8 cellular contexts compared by ENCODE assay signal in genomic region chr19:51473009-51473707, GRCh38. TPM values are rescaled to one million over a fixed set of nuclear protein-coding genes. Genes with fewer than 3 reads are reported as not detected.
A peak's percentile ranks its signal among the peaks of the same experiment; 100 is the strongest.
DNase-seq lines count a peak whose midpoint lies in the region; ATAC-seq and TF ChIP-seq lines count a peak whose summit lies in the region.

No MANE protein-coding gene starts in this region.

- H3K4me2 ChIP-seq in PC-3 (ENCODE audit: low read length) = no peak overlapping the region

- H4K20me1 ChIP-seq in PC-3 (ENCODE audit: low read length) = no peaks in the 10 kb centered on the region

- ATAC-seq in PC-3 = peak; percentile 61
- peak; percentile 74 for ATAC-seq in stimulated activated naive CD8-positive, alpha-beta T cell treated with anti-CD3 and anti-CD28 coated beads, Interleukin-15, Interleukin-2, amounts not matched to agents 100 U/mL and 50 U/mL, for 24 hours
- ATAC-seq in HG02763 (IDR thresholded peaks at IDR 0.05; ENCODE audit: unreplicated experiment) = no peak

- no TSS peak for BruUV-seq in PC-3 (replicated peaks; lab: Mats Ljungman, UMichigan)

- peak; percentile 57 to 68 (median 61) for DNase-seq in CD4-positive, alpha-beta memory T cell
- DNase-seq in HS-5 (ENCODE audit: low read depth) (peak; percentile 30), PC-3 (peak; percentile 93), activated T-cell treated with anti-CD3 and anti-CD28 coated beads for 48 hours (ENCODE audit: low read depth) (peak; percentile 77), fibroblast of gingiva (ENCODE audit: low read depth) (peak; percentile 33), neural crest cell (ENCODE audit: low read depth, low spot score) (peak; percentile 83)
- peak; percentile 96 for DNase-seq in stimulated activated naive CD8-positive, alpha-beta T cell treated with anti-CD3 and anti-CD28 coated beads, Interleukin-15, Interleukin-2, amounts not matched to agents 100 U/mL and 50 U/mL, for 24 hours

- no peaks in the 10 kb centered on the region for H3K79me2 ChIP-seq in PC-3 (ENCODE audit: low read length)

- no peaks in the 10 kb centered on the region for H3K9me2 ChIP-seq in PC-3 (replicated peaks; ENCODE audit: low read length)

- intact Hi-C loops in CD4-positive, alpha-beta memory T cell (cut with micrococcal nuclease) = loop anchor here (1.0 to 2.0 kb wide), 5 partner anchors 32 to 305 kb away; no protein-coding TSS in a partner anchor
- intact Hi-C loops in PC-3 (cut with micrococcal nuclease) = loop anchor here (1.0 kb wide), 2 partner anchors 42 to 184 kb away; no protein-coding TSS in a partner anchor

- POLR2A ChIA-PET in CD4-positive, alpha-beta memory T cell (lab: Charles Lee; ENCODE audit: partially characterized antibody) = interaction anchor here (2.1 kb wide), 1 partner anchor 31 kb away, joined by 6 read pairs; no protein-coding TSS in a partner anchor
- POLR2A ChIA-PET in PC-3 (lab: Charles Lee; ENCODE audit: unreplicated experiment) = no interaction called here

- H3F3A ChIP-seq in PC-3 (ENCODE audit: low read length, unreplicated experiment) = peaks cover 6% of the 10 kb centered on the region

- CTCF ChIA-PET in CD4-positive, alpha-beta memory T cell (lab: Charles Lee; ENCODE audit: partially characterized antibody) = interaction anchor here (0.6 to 4.7 kb wide), 26 partner anchors 9 to 324 kb away, joined by 3 to 41 read pairs (median 5); no protein-coding TSS in a partner anchor
- CTCF ChIA-PET in PC-3 (lab: Charles Lee) = interaction anchor here (0.9 to 1.0 kb wide), 2 partner anchors 184 to 188 kb away, joined by 4 to 6 read pairs; no protein-coding TSS in a partner anchor

- no peaks in the 10 kb centered on the region for H3K9me3 ChIP-seq in CD4-positive, alpha-beta memory T cell (ENCODE audit: control insufficient read depth in 1 of 2, low read length in 2 of 2)
- H3K9me3 ChIP-seq in PC-3 (ENCODE audit: low read length) = no peaks in the 10 kb centered on the region

- peaks cover 0 to 2% (median 1%) of the 10 kb centered on the region in 4 donors for H3K4me1 Mint-ChIP-seq in CD4-positive, alpha-beta memory T cell
- H3K4me1 Mint-ChIP-seq in neural crest cell = no peaks in the 10 kb centered on the region

- H3K27me3 ChIP-seq in CD4-positive, alpha-beta memory T cell (ENCODE audit: insufficient read depth, low read length) = peaks cover 4% of the 10 kb centered on the region
- no peaks in the 10 kb centered on the region for H3K27me3 ChIP-seq in PC-3 (ENCODE audit: low read length)

- no peaks in the 10 kb centered on the region for H3K36me3 Mint-ChIP-seq in CD4-positive, alpha-beta memory T cell
- no peaks in the 10 kb centered on the region for H3K36me3 Mint-ChIP-seq in neural crest cell (ENCODE audit: low read depth)

- no peak overlapping the region for H3K4me3 ChIP-seq in CD4-positive, alpha-beta memory T cell (ENCODE audit: low read length in 2 of 2)
- no peak overlapping the region for H3K4me3 ChIP-seq in PC-3 (ENCODE audit: low read length)

- H3K27ac ChIP-seq in CD4-positive, alpha-beta memory T cell (ENCODE audit: low read depth, low read length) = no peak overlapping the region
- no peak overlapping the region for H3K27ac ChIP-seq in PC-3 (ENCODE audit: low read length)

- H3K9me3 Mint-ChIP-seq in CD4-positive, alpha-beta memory T cell = peaks cover 0 to 6% (median 0%) of the 10 kb centered on the region in 8 donors
- no peaks in the 10 kb centered on the region for H3K9me3 Mint-ChIP-seq in neural crest cell

- H3K27me3 Mint-ChIP-seq in CD4-positive, alpha-beta memory T cell = peaks cover 9 to 24% of the 10 kb centered on the region in 2 donors
- peaks cover 82% of the 10 kb centered on the region for H3K27me3 Mint-ChIP-seq in neural crest cell (ENCODE audit: low read depth)

- H3K36me3 ChIP-seq in CD4-positive, alpha-beta memory T cell (ENCODE audit: insufficient read depth, low read length) = no peaks in the 10 kb centered on the region
- H3K36me3 ChIP-seq in PC-3 (ENCODE audit: low read depth, low read length) = no peaks in the 10 kb centered on the region

- H3K9ac ChIP-seq in PC-3 (ENCODE audit: low read length) = no peak overlapping the region

- H2AFZ ChIP-seq in PC-3 (ENCODE audit: low read length) = no peak overlapping the region

- no peak overlapping the region for H3K27ac Mint-ChIP-seq in CD4-positive, alpha-beta memory T cell
- no peak overlapping the region for H3K27ac Mint-ChIP-seq in neural crest cell (ENCODE audit: unreplicated experiment)

- TF ChIP-seq CTCF in PC-3 (conservative IDR thresholded peaks at IDR 0.05; ENCODE audit: low read depth, low read length) = peak; percentile 96
- TF ChIP-seq CTCF in neural crest cell (conservative IDR thresholded peaks at IDR 0.05) = peak; percentile 85

- H3K4me3 Mint-ChIP-seq in CD4-positive, alpha-beta memory T cell = no peak overlapping the region
- H3K4me3 Mint-ChIP-seq in neural crest cell = no peak overlapping the region

- no peaks in the 10 kb centered on the region for H3K4me1 ChIP-seq in CD4-positive, alpha-beta memory T cell (ENCODE audit: insufficient read depth, low read length)
- peaks cover 27% of the 10 kb centered on the region for H3K4me1 ChIP-seq in PC-3 (ENCODE audit: insufficient read depth, low read length)

RNA-seq across cellular contexts. Expression of gene CEACAM18, which starts 5.2 kb away (rescaled TPM):
- not detected for total RNA-seq in CD4-positive, alpha-beta memory T cell
- not detected for polyA plus RNA-seq in CD4-positive, alpha-beta memory T cell
- total RNA-seq in PC-3 (2014; rRNA removed) (not detected in 2 replicates), neural crest cell (not detected in 2 replicates)

RNA-seq across cellular contexts. Expression of gene SIGLEC8, which starts 14.9 kb away (rescaled TPM):
- not detected for total RNA-seq in CD4-positive, alpha-beta memory T cell
- polyA plus RNA-seq in CD4-positive, alpha-beta memory T cell = not detected
- not detected in 2 replicates for total RNA-seq in PC-3 (2014; rRNA removed)
- total RNA-seq in neural crest cell = not detected in 2 replicates

RNA-seq across cellular contexts. Expression of gene SIGLEC12, which starts 28.4 kb away (rescaled TPM):
- not detected for total RNA-seq in CD4-positive, alpha-beta memory T cell
- not detected for polyA plus RNA-seq in CD4-positive, alpha-beta memory T cell
- total RNA-seq in PC-3 (2014; rRNA removed) (not detected in 2 replicates), neural crest cell (not detected in 2 replicates)

RNA-seq across cellular contexts. Expression of gene SIGLEC10, which starts 55.7 kb away (rescaled TPM):
- under 1 TPM in 1 of 2 experiments, not detected in 1; 0.12 TPM for total RNA-seq in CD4-positive, alpha-beta memory T cell
- polyA plus RNA-seq in CD4-positive, alpha-beta memory T cell = under 1 TPM in 1 of 2 donors, not detected in 1; 0.39 TPM
- total RNA-seq in PC-3 (2014; rRNA removed) = not detected in 2 replicates
- not detected in 2 replicates for total RNA-seq in neural crest cell

RNA-seq across cellular contexts. Expression of gene SIGLEC6, which starts 58.3 kb away (rescaled TPM):
- total RNA-seq in CD4-positive, alpha-beta memory T cell = not detected
- under 1 TPM in 1 of 2 donors, not detected in 1; 0.10 TPM for polyA plus RNA-seq in CD4-positive, alpha-beta memory T cell
- total RNA-seq in PC-3 (2014; rRNA removed) (not detected in 2 replicates), neural crest cell (not detected in 2 replicates)

Comparison
In these comparisons a context has a peak if more than half of its experiments do, and no peak if none do; other contexts are left out.
1. DNase-seq: peak in every context shown above with its lines; median percentile 96 in stimulated activated naive CD8-positive, alpha-beta T cell treated with anti-CD3 and anti-CD28 coated beads, Interleukin-15, Interleukin-2, amounts not matched to agents 100 U/mL and 50 U/mL, for 24 hours; 93 in PC-3; 83 in neural crest cell; 77 in activated T-cell treated with anti-CD3 and anti-CD28 coated beads for 48 hours; 61 in CD4-positive, alpha-beta memory T cell; 33 in fibroblast of gingiva; 30 in HS-5.